Comparison of ENCODE assay signal across 15 cellular contexts in genomic region chr13:76053181-76053580, GRCh38.
DNase-seq lines count a peak whose midpoint lies in the region; ATAC-seq and TF ChIP-seq lines count a peak whose summit lies in the region.
"Had no signal": no experiment of that assay in that cellular context is flagged by ENCODE, and none has a peak within 500 bp of the region (broad histone marks: within the 10 kb centered on the region; RNA-seq: fewer than 3 reads in every experiment).

No MANE protein-coding gene starts in this region.

- H3K36me3 Mint-ChIP-seq in Caco-2 (ENCODE audit: insufficient read depth, unreplicated experiment) (peaks cover 14% of the 10 kb centered on the region), endodermal cell (ENCODE audit: low read depth) (no peaks in the 10 kb centered on the region)
- H3K36me3 Mint-ChIP-seq: CD4-positive, alpha-beta memory T cell had no signal

- DNase-seq in Caco-2 (peak; percentile 23 to 36), RWPE2 (ENCODE audit: low spot score) (no peak), endodermal cell (no peak), mesendoderm (peak; percentile 39), lower lobe of right lung (no peak), OCI-LY7 (ENCODE audit: low spot score) (no peak)
- DNase-seq in stimulated activated CD4-positive, alpha-beta T cell treated with anti-CD3 and anti-CD28 coated beads, Interleukin-12 subunit alpha, Interleukin-12 subunit beta, amount 100 ng/mL, for 4 hours = no peak
- DNase-seq: C1 segment of cervical spinal cord; CD4-positive, alpha-beta memory T cell; COR-L47; DMS153; DND-41; GM23248; H7; HCEC 1CT had no signal

- H2BK15ac ChIP-seq in mesendoderm (replicated peaks; ENCODE audit: low read depth) = no peak overlapping the region

- H3K9me2 ChIP-seq in OCI-LY7 (ENCODE audit: insufficient read depth, low read length) = no peaks in the 10 kb centered on the region

- no peak overlapping the region for H4K8ac ChIP-seq in mesendoderm (ENCODE audit: low read depth, low read length)

- H3K36me3 ChIP-seq in Caco-2 (ENCODE audit: control insufficient read depth, insufficient read depth, low read length) (no peaks in the 10 kb centered on the region), RWPE2 (ENCODE audit: low read depth) (no peaks in the 10 kb centered on the region), endodermal cell (ENCODE audit: control insufficient read depth, insufficient read depth, low read length) (peaks cover 3% of the 10 kb centered on the region), mesendoderm (ENCODE audit: control insufficient read depth, insufficient read depth, low read length) (no peaks in the 10 kb centered on the region), lower lobe of right lung (no peaks in the 10 kb centered on the region), OCI-LY7 (ENCODE audit: insufficient read depth, low read length) (no peaks in the 10 kb centered on the region)

- no peak overlapping the region for H2AK5ac ChIP-seq in mesendoderm (ENCODE audit: low read length)

- H3K4me3 Mint-ChIP-seq in Caco-2 (ENCODE audit: unreplicated experiment) (no peak overlapping the region), endodermal cell (no peak overlapping the region)
- H3K4me3 Mint-ChIP-seq: CD4-positive, alpha-beta memory T cell had no signal

- no peak overlapping the region for H3K4ac ChIP-seq in mesendoderm (ENCODE audit: low read depth, low read length)

- no peaks in the 10 kb centered on the region for H4K20me1 ChIP-seq in OCI-LY7 (ENCODE audit: insufficient read depth, low read length)

- H2BK120ac ChIP-seq in mesendoderm (ENCODE audit: low read depth, low read length) = no peak overlapping the region

- no peak overlapping the region for H2BK5ac ChIP-seq in mesendoderm (ENCODE audit: low read length)

- no peak overlapping the region for H3K4me3 ChIP-seq in Caco-2 (ENCODE audit: low read depth, low read length)
- no peak overlapping the region for H3K4me3 ChIP-seq in RWPE2 (ENCODE audit: severe bottlenecking)
- H3K4me3 ChIP-seq in endodermal cell (ENCODE audit: low read length) = peak overlapping the region; percentile 21
- no peak overlapping the region for H3K4me3 ChIP-seq in mesendoderm (ENCODE audit: low read length)
- no peak overlapping the region for H3K4me3 ChIP-seq in lower lobe of right lung
- no peak overlapping the region for H3K4me3 ChIP-seq in OCI-LY7 (ENCODE audit: low read depth, low read length, poor library complexity, severe bottlenecking)
- H3K4me3 ChIP-seq: GM23248 had no signal

- H3K4me1 Mint-ChIP-seq in Caco-2 (ENCODE audit: low read depth, unreplicated experiment) = peaks cover 23% of the 10 kb centered on the region
- peaks cover 23% of the 10 kb centered on the region for H3K4me1 Mint-ChIP-seq in endodermal cell
- H3K4me1 Mint-ChIP-seq: CD4-positive, alpha-beta memory T cell had no signal

- H3K9ac ChIP-seq in endodermal cell (ENCODE audit: extremely low read depth, low read length, poor library complexity, severe bottlenecking) (no peak overlapping the region), mesendoderm (ENCODE audit: low read length) (no peak overlapping the region)
- H3K9ac ChIP-seq: GM23248 had no signal

- H3K27me3 ChIP-seq in Caco-2 (replicated peaks; ENCODE audit: control insufficient read depth, insufficient read depth, low read length) = no peaks in the 10 kb centered on the region
- H3K27me3 ChIP-seq in RWPE2 (ENCODE audit: insufficient read depth, poor library complexity, severe bottlenecking) = no peaks in the 10 kb centered on the region
- no peaks in the 10 kb centered on the region for H3K27me3 ChIP-seq in endodermal cell (ENCODE audit: control insufficient read depth, insufficient read depth, low read length, poor library complexity, severe bottlenecking)
- no peaks in the 10 kb centered on the region for H3K27me3 ChIP-seq in mesendoderm (ENCODE audit: insufficient read depth, low read length, poor library complexity)
- H3K27me3 ChIP-seq in lower lobe of right lung (ENCODE audit: low read depth) = no peaks in the 10 kb centered on the region

- BruUV-seq in Caco-2 (replicated peaks; lab: Mats Ljungman, UMichigan) (no TSS peak), OCI-LY7 (replicated peaks; lab: Mats Ljungman, UMichigan) (no TSS peak)

- no peak overlapping the region for H3K18ac ChIP-seq in mesendoderm (ENCODE audit: low read length)

- H3K79me2 ChIP-seq in mesendoderm (ENCODE audit: control insufficient read depth, insufficient read depth, low read length) (no peaks in the 10 kb centered on the region), OCI-LY7 (ENCODE audit: insufficient read depth, low read depth, low read length) (no peaks in the 10 kb centered on the region)

- H3K79me1 ChIP-seq in mesendoderm (ENCODE audit: low read length) = no peaks in the 10 kb centered on the region

- no peak overlapping the region for H3K27ac ChIP-seq in RWPE2 (ENCODE audit: poor library complexity, severe bottlenecking)
- no peak overlapping the region for H3K27ac ChIP-seq in endodermal cell (ENCODE audit: low read depth, low read length)
- H3K27ac ChIP-seq in mesendoderm (ENCODE audit: low read depth, low read length) = no peak overlapping the region
- no peak overlapping the region for H3K27ac ChIP-seq in lower lobe of right lung
- H3K27ac ChIP-seq in OCI-LY7 (ENCODE audit: low read depth, low read length, poor library complexity, severe bottlenecking) = no peak overlapping the region
- H3K27ac ChIP-seq: GM23248 had no signal

- peaks cover 30% of the 10 kb centered on the region for H3K4me1 ChIP-seq in Caco-2
- H3K4me1 ChIP-seq in RWPE2 (ENCODE audit: insufficient read depth, poor library complexity, severe bottlenecking) = no peaks in the 10 kb centered on the region
- H3K4me1 ChIP-seq in endodermal cell (ENCODE audit: control insufficient read depth, insufficient read depth, low read length) = peaks cover 4% of the 10 kb centered on the region
- no peaks in the 10 kb centered on the region for H3K4me1 ChIP-seq in mesendoderm (ENCODE audit: control insufficient read depth, low read depth, low read length)
- no peaks in the 10 kb centered on the region for H3K4me1 ChIP-seq in lower lobe of right lung
- no peaks in the 10 kb centered on the region for H3K4me1 ChIP-seq in OCI-LY7 (ENCODE audit: insufficient read depth, low read length, poor library complexity, severe bottlenecking)

- no peak overlapping the region for H3K23ac ChIP-seq in mesendoderm (ENCODE audit: low read length)

- no peak overlapping the region for H2AFZ ChIP-seq in OCI-LY7 (ENCODE audit: low read length)
- H2AFZ ChIP-seq: GM23248 had no signal

- 71% methylated on average over 1 of the region's 1 CpG; no CpG with 5 or more reads in 1 of the 2 experiments for WGBS in endodermal cell (ENCODE audit: insufficient coverage in 1 of 2, insufficient read length in 1 of 2), 2 experiments
- WGBS in mesendoderm (ENCODE audit: extremely low coverage, insufficient coverage, low lambda C conversion rate) = no CpG with 5 or more reads among the region's 1 CpG

- intact Hi-C loops in Caco-2 (cut with micrococcal nuclease; ENCODE audit: unreplicated experiment) (loop anchor here (1.0 kb wide), 1 partner anchor 177 kb away; no protein-coding TSS in a partner anchor), lower lobe of right lung (cut with DNase I) (no loop called here), OCI-LY7 (cut with micrococcal nuclease; ENCODE audit: unreplicated experiment) (no loop called here)

- POLR2A ChIA-PET in Caco-2 (lab: Charles Lee) = no interaction called here
- POLR2A ChIA-PET in OCI-LY7 (lab: Charles Lee) = no interaction called here

- no peak overlapping the region for H4K5ac ChIP-seq in mesendoderm (ENCODE audit: low read length)

- H3K27me3 Mint-ChIP-seq in Caco-2 (ENCODE audit: insufficient read depth, unreplicated experiment) (no peaks in the 10 kb centered on the region), endodermal cell (ENCODE audit: insufficient read depth) (no peaks in the 10 kb centered on the region)

- H3K56ac ChIP-seq in mesendoderm (ENCODE audit: low read length) = no peak overlapping the region

- ATAC-seq in RWPE2 (ENCODE audit: low read depth) (no peak), lower lobe of right lung (no peak)

- H3K4me2 ChIP-seq in mesendoderm (ENCODE audit: low read length) (no peak overlapping the region), OCI-LY7 (ENCODE audit: low read length) (no peak overlapping the region)

- no peak for TF ChIP-seq CTCF in Caco-2 (IDR thresholded peaks at IDR 0.05; ENCODE audit: insufficient read depth in 1 of 2, low read depth in 1 of 2, low read length in 1 of 2, severe bottlenecking in 1 of 2, unreplicated experiment in 1 of 2)
- peak; percentile 11 for TF ChIP-seq CTCF in RWPE2 (IDR thresholded peaks at IDR 0.05; ENCODE audit: poor library complexity, severe bottlenecking)
- no peak for TF ChIP-seq CTCF in endodermal cell (conservative IDR thresholded peaks at IDR 0.05)
- no peak for TF ChIP-seq CTCF in lower lobe of right lung (IDR thresholded peaks at IDR 0.05)
- no peak for TF ChIP-seq CTCF in OCI-LY7 (conservative IDR thresholded peaks at IDR 0.05; ENCODE audit: low read length)

- peaks cover 17% of the 10 kb centered on the region for H3K9me3 ChIP-seq in Caco-2
- no peaks in the 10 kb centered on the region for H3K9me3 ChIP-seq in RWPE2 (ENCODE audit: severe bottlenecking)
- H3K9me3 ChIP-seq in endodermal cell (ENCODE audit: control insufficient read depth, low read length) = peaks cover 37% of the 10 kb centered on the region
- peaks cover 6% of the 10 kb centered on the region for H3K9me3 ChIP-seq in lower lobe of right lung
- no peaks in the 10 kb centered on the region for H3K9me3 ChIP-seq in OCI-LY7 (ENCODE audit: low read length)

- CTCF ChIA-PET in Caco-2 (lab: Charles Lee) (no interaction called here), OCI-LY7 (lab: Charles Lee; ENCODE audit: unreplicated experiment) (no interaction called here)

- H3K27ac Mint-ChIP-seq in Caco-2 (ENCODE audit: unreplicated experiment) (peak overlapping the region; percentile 48), endodermal cell (peak overlapping the region; percentile 22)
- H3K27ac Mint-ChIP-seq: CD4-positive, alpha-beta memory T cell had no signal

- H3K9me3 Mint-ChIP-seq in Caco-2 (ENCODE audit: unreplicated experiment) (peaks cover 50% of the 10 kb centered on the region), endodermal cell (peaks cover 30% of the 10 kb centered on the region)

Comparison
In these comparisons a context has a peak if more than half of its experiments do, and no peak if none do; other contexts are left out.
1. DNase-seq: peak in Caco-2 (2 of 2) and mesendoderm (single experiment); none in RWPE2 (single experiment), endodermal cell (single experiment), stimulated activated CD4-positive, alpha-beta T cell treated with anti-CD3 and anti-CD28 coated beads, Interleukin-12 subunit alpha, Interleukin-12 subunit beta, amount 100 ng/mL, for 4 hours (single experiment), lower lobe of right lung (single experiment) and OCI-LY7 (single experiment).